ENCODE assay signal across 7 cellular contexts in the genomic region with DNA sequence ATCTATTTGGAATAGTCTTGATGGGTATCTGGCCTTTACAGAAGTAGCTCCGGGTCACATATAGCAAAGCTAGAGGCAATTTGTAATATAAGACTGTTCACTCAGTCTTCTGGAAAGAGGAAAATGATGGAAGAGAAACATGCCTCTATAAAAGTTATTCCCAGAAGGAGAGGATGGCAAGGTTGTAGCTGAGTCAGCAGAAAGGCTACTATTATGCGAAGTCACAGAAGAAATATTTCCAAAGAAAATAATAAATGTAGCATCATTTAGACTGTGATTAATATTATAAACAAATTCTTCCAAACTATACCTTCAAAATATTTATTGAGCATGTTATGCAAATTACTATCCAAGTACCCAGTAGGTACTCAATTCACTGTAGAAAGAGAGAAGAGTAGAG.
"Had no signal": no experiment of that assay in that cellular context is flagged by ENCODE, and none has a peak within 500 bp of the region (broad histone marks: within the 10 kb centered on the region; RNA-seq: fewer than 3 reads in every experiment).

No MANE protein-coding gene starts in this region.

- H3K4me1 ChIP-seq: HAP-1 had no signal

- ATAC-seq: GM23338, HCT116 had no signal

- H2AFZ ChIP-seq: GM23338 had no signal

- H3K9me3 ChIP-seq: HAP-1 had no signal

- DNase-seq: H7, HFFc6, KG1 had no signal

- H3K36me3 ChIP-seq: HAP-1 had no signal

- H3K27ac ChIP-seq: HL-60 had no signal

- H3K4me2 ChIP-seq: GM23338 had no signal

- H3K4me3 ChIP-seq: GM23338, HAP-1 had no signal
